In the genomic region with DNA sequence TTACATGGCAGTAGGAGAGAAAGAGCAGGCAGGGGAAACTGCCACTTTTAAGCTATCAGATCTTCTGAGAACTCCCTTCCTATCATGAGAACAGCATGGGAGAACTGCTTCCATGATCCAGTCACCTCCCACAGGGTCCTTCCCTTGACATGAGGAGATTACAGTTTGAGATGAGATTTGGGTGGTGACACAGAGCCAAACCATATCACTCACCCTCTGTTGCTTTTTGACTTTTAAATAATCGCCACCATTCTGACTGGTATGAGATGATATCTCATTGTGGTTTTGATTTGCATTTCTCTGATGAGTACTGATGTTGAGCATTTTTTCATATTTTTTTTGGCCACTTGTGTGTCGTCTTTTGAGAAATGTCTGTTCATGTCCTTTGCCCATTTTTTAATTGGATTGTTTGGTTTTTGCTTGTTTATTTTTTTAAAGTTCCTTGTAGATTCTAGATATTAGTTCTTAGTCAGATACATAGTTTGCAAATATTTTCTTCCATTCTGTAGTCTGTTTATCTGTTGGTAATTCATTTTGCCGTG, we compare ENCODE assay signal across 20 cellular contexts. TPM values are rescaled to one million over a fixed set of nuclear protein-coding genes. Genes with fewer than 3 reads are reported as not detected.
DNase-seq lines count a peak whose midpoint lies in the region; ATAC-seq lines count a peak whose summit lies in the region.
"Had no signal": no experiment of that assay in that cellular context is flagged by ENCODE, and none has a peak within 500 bp of the region (broad histone marks: within the 10 kb centered on the region; RNA-seq: fewer than 3 reads in every experiment).

No MANE protein-coding gene starts in this region.

- peaks cover 5% of the 10 kb centered on the region for H3K4me1 Mint-ChIP-seq in stimulated activated naive CD8-positive, alpha-beta T cell treated with anti-CD3 and anti-CD28 coated beads, Interleukin-15, amount 100 ng/mL, for 72 hours
- H3K4me1 Mint-ChIP-seq: CD8-positive, alpha-beta memory T cell had no signal

- H3K9me3 Mint-ChIP-seq in stimulated activated naive CD8-positive, alpha-beta T cell treated with anti-CD3 and anti-CD28 coated beads, Interleukin-15, amount 100 ng/mL, for 72 hours = no peaks in the 10 kb centered on the region
- H3K9me3 Mint-ChIP-seq: CD8-positive, alpha-beta memory T cell had no signal

- H3K4me3 Mint-ChIP-seq in stimulated activated naive CD8-positive, alpha-beta T cell treated with anti-CD3 and anti-CD28 coated beads, Interleukin-15, amount 100 ng/mL, for 72 hours = no peak overlapping the region

- no peak overlapping the region for H3K27ac Mint-ChIP-seq in stimulated activated naive CD8-positive, alpha-beta T cell treated with anti-CD3 and anti-CD28 coated beads, Interleukin-15, amount 100 ng/mL, for 72 hours
- H3K27ac Mint-ChIP-seq: CD8-positive, alpha-beta memory T cell had no signal

- peaks cover 62% of the 10 kb centered on the region for H3K27me3 Mint-ChIP-seq in stimulated activated naive CD8-positive, alpha-beta T cell treated with anti-CD3 and anti-CD28 coated beads, Interleukin-15, amount 100 ng/mL, for 72 hours

- peak; percentile 62 for ATAC-seq in stimulated activated naive CD8-positive, alpha-beta T cell treated with anti-CD3 and anti-CD28 coated beads, Interleukin-15, amount 100 ng/mL, for 72 hours
- ATAC-seq in GM21526 (IDR thresholded peaks at IDR 0.05; ENCODE audit: low FRiP score, unreplicated experiment) (no peak), GM19455 (IDR thresholded peaks at IDR 0.05; ENCODE audit: unreplicated experiment) (no peak)
- ATAC-seq: Panc1 had no signal

- DNase-seq in stimulated activated CD4-positive, alpha-beta T cell treated with anti-CD3 and anti-CD28 coated beads, Interleukin-15, amount 100 ng/mL, for 24 hours = peak; percentile 12
- no peak for DNase-seq in stimulated activated CD4-positive, alpha-beta T cell treated with anti-CD3 and anti-CD28 coated beads, Interleukin-12 subunit alpha, Interleukin-12 subunit beta, amount 100 ng/mL, for 4 hours
- peak; percentile 6 for DNase-seq in HT1080 (ENCODE audit: low read depth)
- peak; percentile 15 for DNase-seq in astrocyte of the hippocampus (ENCODE audit: low read depth, low spot score)
- DNase-seq in stimulated activated naive CD8-positive, alpha-beta T cell treated with anti-CD3 and anti-CD28 coated beads, Interleukin-15, amount 100 ng/mL, for 72 hours = no peak
- DNase-seq in NCI-H187 (lab: John Stamatoyannopoulos, UW) = no peak
- DNase-seq: BE2C; CD8-positive, alpha-beta memory T cell; DMS 273 treated with DMSO at 0.1 percent for 48 hours; GOT3; Karpas-422; NCI-H1930; NCI-H2171; NCI-H510A; NCI-H82; Right ventricle myocardium superior; SK-N-SH had no signal

RNA-seq across cellular contexts. Expression of gene PAQR3, which starts 6.5 kb away (rescaled TPM):
- 21.3 and 26.4 TPM in 2 replicates for total RNA-seq in HT1080 (2014; rRNA removed; shearing (Covaris generic))
- 30.1 and 33.2 TPM in 2 replicates for polyA plus RNA-seq in HT1080 (2015; cell fraction: cytosol; rRNA removed)
- polyA plus RNA-seq in HT1080 (2015; cell fraction: nucleus; rRNA removed) = 41.7 and 44.1 TPM in 2 replicates

Comparison
In these comparisons a context has a peak if more than half of its experiments do, and no peak if none do; other contexts are left out.
1. DNase-seq: peak in stimulated activated CD4-positive, alpha-beta T cell treated with anti-CD3 and anti-CD28 coated beads, Interleukin-15, amount 100 ng/mL, for 24 hours (single experiment), HT1080 (single experiment) and astrocyte of the hippocampus (single experiment); none in stimulated activated CD4-positive, alpha-beta T cell treated with anti-CD3 and anti-CD28 coated beads, Interleukin-12 subunit alpha, Interleukin-12 subunit beta, amount 100 ng/mL, for 4 hours (single experiment), stimulated activated naive CD8-positive, alpha-beta T cell treated with anti-CD3 and anti-CD28 coated beads, Interleukin-15, amount 100 ng/mL, for 72 hours (0 of 2) and NCI-H187 (0 of 2).